ENCODE assay signal across 8 cellular contexts in genomic region chr12:113422030-113422900, GRCh38.
A peak's percentile ranks its signal among the peaks of the same experiment; 100 is the strongest.
DNase-seq lines count a peak whose midpoint lies in the region; ATAC-seq and TF ChIP-seq lines count a peak whose summit lies in the region.

TSS of gene SDSL (plus strand) at chr12:113422380. CDS start at chr12:113427983, 5,603 bp downstream.

- peak; percentile 79 for ATAC-seq in GM19324 (IDR thresholded peaks at IDR 0.05; ENCODE audit: low FRiP score, unreplicated experiment)
- peak; percentile 90 for ATAC-seq in HG03196 (IDR thresholded peaks at IDR 0.05; ENCODE audit: unreplicated experiment)

- DNase-seq in DMS 273 treated with DMSO at 0.1 percent for 48 hours (lab: John Stamatoyannopoulos, UW) (peak; percentile 22), NOMO-1 (lab: John Stamatoyannopoulos, UW; ENCODE audit: unreplicated experiment in 2 of 2) (peak; percentile 98 to 99), astrocyte of the cerebellum (ENCODE audit: low read depth) (no peak), hypothalamus (lab: John Stamatoyannopoulos, UW) (peak in 43 of 51 donors; percentile 10 to 79 (median 53)), retinal pigment epithelial cell (ENCODE audit: low read depth) (peak; percentile 31), D341Med (ENCODE audit: low spot score) (no peak)

- H3K4me3 ChIP-seq in astrocyte of the cerebellum (ENCODE audit: low read depth, low read length), result peak within 1 kb of the TSS; percentile 51
- H3K4me3 ChIP-seq in retinal pigment epithelial cell (ENCODE audit: low read length), result peak within 1 kb of the TSS; percentile 73

- in situ Hi-C loops in astrocyte of the cerebellum (cut with HindIII; ENCODE audit: low sequenced_read_pairs), result no loop called here

- no peak for TF ChIP-seq CTCF in astrocyte of the cerebellum (IDR thresholded peaks at IDR 0.05; ENCODE audit: low read depth, low read length, missing control alignments)
- no peak for TF ChIP-seq CTCF in retinal pigment epithelial cell (conservative IDR thresholded peaks at IDR 0.05; ENCODE audit: low read depth, low read length)

Comparison
In these comparisons a context has a peak if more than half of its experiments do, and no peak if none do; other contexts are left out.
1. DNase-seq: peak in DMS 273 treated with DMSO at 0.1 percent for 48 hours (single experiment), NOMO-1 (2 of 2), hypothalamus (43 of 51) and retinal pigment epithelial cell (single experiment); none in astrocyte of the cerebellum (single experiment) and D341Med (single experiment).